ENCODE assay signal across 13 cellular contexts in the genomic region with DNA sequence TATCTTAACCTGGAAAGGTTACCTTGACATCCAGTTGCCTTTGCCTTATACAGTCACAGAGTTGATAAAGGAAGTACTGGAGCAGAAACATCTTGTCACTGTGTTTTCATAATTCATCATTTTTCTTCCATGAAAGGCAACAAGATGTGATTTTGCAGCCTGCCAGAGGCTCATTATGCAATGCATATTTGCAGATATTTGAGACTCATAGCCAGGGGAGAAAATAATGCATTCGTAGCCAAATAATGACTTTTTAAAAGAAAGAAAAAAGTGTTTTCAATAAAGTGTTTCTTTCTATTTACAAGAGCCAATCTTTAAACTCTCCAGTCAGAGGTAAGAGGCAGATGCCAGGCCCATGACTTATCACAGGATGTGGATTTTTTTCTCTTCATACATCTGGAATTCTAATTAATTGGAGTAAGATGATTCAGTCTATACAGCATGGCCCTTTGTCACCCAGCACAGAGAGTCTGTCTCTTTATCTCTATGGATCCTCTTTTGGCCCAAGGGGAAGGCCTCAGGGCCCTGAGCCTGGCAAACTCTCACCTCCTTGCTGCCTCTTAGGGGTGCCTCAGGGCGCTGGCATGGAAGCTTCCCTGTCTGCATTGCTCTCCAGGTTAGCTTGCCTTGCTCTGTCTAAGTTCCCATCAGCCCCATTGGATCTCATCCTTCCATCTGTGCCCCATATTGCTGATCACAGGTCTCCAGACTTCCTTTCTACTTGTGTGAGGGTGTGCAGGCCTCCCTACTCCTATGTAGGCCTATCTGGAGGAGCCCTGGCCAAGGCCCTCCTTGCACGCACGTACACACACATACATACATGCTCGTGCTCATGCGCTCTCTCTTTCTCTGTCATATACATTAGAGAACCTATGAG.
DNase-seq lines count a peak whose midpoint lies in the region; ATAC-seq and TF ChIP-seq lines count a peak whose summit lies in the region.
"Had no signal": no experiment of that assay in that cellular context is flagged by ENCODE, and none has a peak within 500 bp of the region (broad histone marks: within the 10 kb centered on the region; RNA-seq: fewer than 3 reads in every experiment).

No MANE protein-coding gene starts in this region.

- H3K36me3 ChIP-seq in sigmoid colon (no peaks in the 10 kb centered on the region), body of pancreas (replicated peaks in 1 of 2; ENCODE audit: insufficient read depth in 1 of 2, low read depth in 2 of 2) (no peaks in the 10 kb centered on the region)
- H3K36me3 ChIP-seq: left lung had no signal

- peaks cover 2 to 6% (median 2%) of the 10 kb centered on the region in 3 donors for H3K27me3 Mint-ChIP-seq in immature natural killer cell (ENCODE audit: low read depth in 3 of 3)

- no peak for ATAC-seq in body of pancreas
- ATAC-seq in omental fat pad (ENCODE audit: low FRiP score) = no peak
- ATAC-seq: activated T-cell treated with anti-CD3 and anti-CD28 coated beads, Interleukin-2, amount 50 U/mL, for 4 hours; left lung had no signal

- H3K9me3 ChIP-seq in sigmoid colon (no peaks in the 10 kb centered on the region), body of pancreas (no peaks in the 10 kb centered on the region)
- H3K9me3 ChIP-seq: left lung had no signal

- TF ChIP-seq CTCF in sigmoid colon (IDR thresholded peaks at IDR 0.05) = no peak
- TF ChIP-seq CTCF in body of pancreas (IDR thresholded peaks at IDR 0.05) = no peak
- no peak for TF ChIP-seq CTCF in omental fat pad (IDR thresholded peaks at IDR 0.05)

- H3K27me3 ChIP-seq in sigmoid colon (no peaks in the 10 kb centered on the region), body of pancreas (no peaks in the 10 kb centered on the region)
- H3K27me3 ChIP-seq: left lung had no signal

- H3K27ac ChIP-seq in sigmoid colon = peak overlapping the region in 3 of 4 donors; percentile 13 to 59 (median 34)
- no peak overlapping the region for H3K27ac ChIP-seq in body of pancreas
- H3K27ac ChIP-seq: left lung had no signal

- intact Hi-C loops in sigmoid colon (cut with DNase I) (no loop called here), body of pancreas (cut with DNase I) (no loop called here)

- WGBS in sigmoid colon, 2 donors = 87 to 95% methylated on average over 6 of the region's 6 CpGs
- 90 to 92% methylated on average over 6 of the region's 6 CpGs for WGBS in body of pancreas, 2 donors

- H3K4me1 Mint-ChIP-seq in immature natural killer cell = no peaks in the 10 kb centered on the region

- H3K4me3 ChIP-seq in sigmoid colon (no peak overlapping the region), body of pancreas (no peak overlapping the region)
- H3K4me3 ChIP-seq: left lung had no signal

- no peak for TF ChIP-seq EP300 in sigmoid colon (IDR thresholded peaks at IDR 0.05)

- TF ChIP-seq POLR2A in sigmoid colon (IDR thresholded peaks at IDR 0.05) = no peak
- no peak for TF ChIP-seq POLR2A in body of pancreas (IDR thresholded peaks at IDR 0.05)

- H3K4me1 ChIP-seq in sigmoid colon (peaks cover 0 to 11% (median 10%) of the 10 kb centered on the region in 4 donors), body of pancreas (no peaks in the 10 kb centered on the region)
- H3K4me1 ChIP-seq: left lung had no signal

- DNase-seq in EH (ENCODE audit: low read depth) (peak; percentile 91), SW480 (ENCODE audit: low spot score) (peak; percentile 6), fibroblast of the conjunctiva (ENCODE audit: low read depth) (peak; percentile 21), sigmoid colon (no peak), GM19238 (ENCODE audit: insufficient read length, low spot score) (no peak), immature natural killer cell (no peak), body of pancreas (no peak), omental fat pad (ENCODE audit: low spot score) (no peak)
- DNase-seq: activated T-cell treated with anti-CD3 and anti-CD28 coated beads, Interleukin-2, amount 50 U/mL, for 4 hours; left lung; NCI-H524 treated with DMSO at 0.1 percent for 48 hours; posterior cingulate gyrus had no signal

- H3K9me3 Mint-ChIP-seq in immature natural killer cell = peaks cover 0 to 5% (median 0%) of the 10 kb centered on the region in 6 donors
- H3K9me3 Mint-ChIP-seq: activated T-cell treated with anti-CD3 and anti-CD28 coated beads, Interleukin-2, amount 50 U/mL, for 4 hours; T-helper 2 cell treated with Interferon-gamma antibody and Interleukin-4, amounts not matched to agents 5 μg/mL and 100 μg/mL, for 36 hours had no signal

- H3K27ac Mint-ChIP-seq in immature natural killer cell = no peak overlapping the region
- H3K27ac Mint-ChIP-seq: T-helper 2 cell treated with Interferon-gamma antibody and Interleukin-4, amounts not matched to agents 5 μg/mL and 100 μg/mL, for 36 hours had no signal

- no peak overlapping the region for H3K4me3 Mint-ChIP-seq in immature natural killer cell
- H3K4me3 Mint-ChIP-seq: activated T-cell treated with anti-CD3 and anti-CD28 coated beads, Interleukin-2, amount 50 U/mL, for 4 hours; T-helper 2 cell treated with Interferon-gamma antibody and Interleukin-4, amounts not matched to agents 5 μg/mL and 100 μg/mL, for 36 hours had no signal

- H3K36me3 Mint-ChIP-seq in immature natural killer cell = no peaks in the 10 kb centered on the region

Comparison
In these comparisons a context has a peak if more than half of its experiments do, and no peak if none do; other contexts are left out.
1. DNase-seq: peak in EH (single experiment), SW480 (single experiment) and fibroblast of the conjunctiva (single experiment); none in sigmoid colon (single experiment), GM19238 (single experiment), immature natural killer cell (0 of 3), body of pancreas (0 of 4) and omental fat pad (single experiment).
2. H3K27ac ChIP-seq: peak in sigmoid colon (3 of 4); none in body of pancreas (0 of 4).